ENCODE assay signal across 8 cellular contexts in the genomic region with DNA sequence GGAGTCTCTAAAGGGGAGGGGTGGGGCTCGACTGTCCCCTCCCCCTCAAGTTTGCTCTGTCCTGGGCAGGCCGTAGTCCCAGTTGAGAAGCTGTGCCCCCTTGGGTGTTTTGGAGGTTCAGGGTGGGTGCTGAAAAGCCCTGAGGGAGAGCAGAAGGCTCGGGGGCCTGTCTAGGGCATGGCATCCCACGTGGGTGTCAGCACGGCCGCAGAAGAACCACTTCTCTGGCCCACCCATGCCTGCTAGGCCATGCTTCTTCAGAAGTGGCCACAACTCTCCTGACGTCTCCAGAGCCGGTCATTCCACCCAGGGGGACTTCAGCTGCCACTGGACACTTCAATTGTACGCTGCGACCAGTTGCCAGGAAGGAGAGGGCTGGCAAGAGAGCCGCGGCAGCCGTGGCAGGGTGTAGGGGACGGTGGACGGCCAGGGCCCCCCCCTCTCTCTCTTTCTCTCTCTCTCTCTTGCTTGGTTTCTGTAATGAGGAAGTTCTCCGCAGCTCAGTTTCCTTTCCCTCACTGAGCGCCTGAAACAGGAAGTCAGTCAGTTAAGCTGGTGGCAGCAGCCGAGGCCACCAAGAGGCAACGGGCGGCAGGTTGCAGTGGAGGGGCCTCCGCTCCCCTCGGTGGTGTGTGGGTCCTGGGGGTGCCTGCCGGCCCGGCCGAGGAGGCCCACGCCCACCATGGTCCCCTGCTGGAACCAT. TPM values are rescaled to one million over a fixed set of nuclear protein-coding genes. Genes with fewer than 3 reads are reported as not detected.
DNase-seq lines count a peak whose midpoint lies in the region; ATAC-seq and TF ChIP-seq lines count a peak whose summit lies in the region.

TSS of gene INPP5D (plus strand) at position 546 of the 703 bp plus-strand sequence. CDS start at position 683, 137 bp downstream.

- ATAC-seq in GM18498 (IDR thresholded peaks at IDR 0.05; ENCODE audit: unreplicated experiment) (peak; percentile 49), HG02852 (IDR thresholded peaks at IDR 0.05; ENCODE audit: unreplicated experiment) (peak; percentile 45), right lobe of liver (peak; percentile 58 to 69 (median 66))

- H3K9me3 ChIP-seq in right lobe of liver: no peaks in the 10 kb centered on the region

- H3K27ac ChIP-seq in right lobe of liver: peak within 1 kb of the TSS; percentile 50 to 90 (median 74)

- no peaks in the 10 kb centered on the region for H3K4me1 ChIP-seq in right lobe of liver

- WGBS in right lobe of liver (ENCODE audit: insufficient coverage, low coverage, low lambda C conversion rate, missing lambda C conversion rate): 24% methylated on average over 12 of the region's 26 CpGs

- no peaks in the 10 kb centered on the region for H3K36me3 ChIP-seq in right lobe of liver

- H3K4me3 ChIP-seq in right lobe of liver: peak within 1 kb of the TSS; percentile 39 to 49 (median 41)

- no peaks in the 10 kb centered on the region for H3K27me3 ChIP-seq in right lobe of liver

- peak; percentile 47 for TF ChIP-seq POLR2A in right lobe of liver (IDR thresholded peaks at IDR 0.05)

- DNase-seq in RPMI8226 (peak; percentile 79), right lobe of liver (peak; percentile 61 to 72 (median 66)), GOT3 (lab: John Stamatoyannopoulos, UW) (no peak), cortex of kidney (lab: John Stamatoyannopoulos, UW) (no peak)
- DNase-seq in activated naive CD4-positive, alpha-beta T cell (lab: John Stamatoyannopoulos, UW): peak in 3 of 4 experiments; percentile 22 to 62 (median 54)
- peak; percentile 54 for DNase-seq in stimulated activated CD8-positive, alpha-beta memory T cell treated with anti-CD3 and anti-CD28 coated beads, Interleukin-7, amount 100 ng/mL, for 1 hour (ENCODE audit: low read depth in 2 of 2)

- no peak for TF ChIP-seq CTCF in right lobe of liver (IDR thresholded peaks at IDR 0.05)

- intact Hi-C loops in right lobe of liver (cut with DNase I): no loop called here

RNA-seq across cellular contexts. Expression of gene INPP5D, which starts in this region (rescaled TPM):
- 1 to 10 TPM; 3.5 to 8.1 (median 5.5) TPM for total RNA-seq in right lobe of liver

Comparison
In these comparisons a context has a peak if more than half of its experiments do, and no peak if none do; other contexts are left out.
1. DNase-seq: peak in RPMI8226 (single experiment), activated naive CD4-positive, alpha-beta T cell (3 of 4), right lobe of liver (3 of 3) and stimulated activated CD8-positive, alpha-beta memory T cell treated with anti-CD3 and anti-CD28 coated beads, Interleukin-7, amount 100 ng/mL, for 1 hour (2 of 2); none in GOT3 (single experiment) and cortex of kidney (single experiment).
2. Peak in every context shown above with its lines, with median percentiles within 50 percentile points of each other: ATAC-seq.